Comparison of ENCODE assay signal across 1 cellular context in the genomic region with DNA sequence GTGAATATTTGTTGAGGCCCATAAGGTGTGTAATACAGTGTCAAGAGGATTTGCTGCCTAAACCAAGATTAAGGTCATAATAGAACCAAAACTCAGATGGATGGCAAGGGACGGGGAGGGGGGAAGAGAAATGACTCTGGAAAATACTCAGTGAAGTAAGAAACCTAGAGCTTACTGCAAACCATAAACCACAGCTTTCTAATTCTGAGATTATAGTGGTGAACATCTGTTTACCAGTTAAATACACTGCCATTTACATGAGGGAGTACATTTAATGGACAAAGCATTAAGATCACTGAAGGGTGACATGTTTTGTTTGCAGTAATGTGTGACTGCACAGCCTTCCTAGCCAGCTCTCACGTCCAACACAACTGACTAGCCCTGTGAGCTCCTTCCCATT.
TF ChIP-seq lines count a peak whose summit lies in the region.

No MANE protein-coding gene starts in this region.

TF ChIP-seq in K562, 482 proteins besides CTCF, POLR2A, EP300 and RAD21:
- TF ChIP-seq IFI16 (CRISPR knock-in tag; IDR thresholded peaks at IDR 0.05) (no peak), SPI1 (IDR thresholded peaks at IDR 0.05; ENCODE audit: borderline replicate concordance, low read depth, low read length) (no peak)
